Comparison of ENCODE assay signal across 13 cellular contexts in genomic region chr2:230234122-230234722, GRCh38. TPM values are rescaled to one million over a fixed set of nuclear protein-coding genes. Genes with fewer than 3 reads are reported as not detected.
A peak's percentile ranks its signal among the peaks of the same experiment; 100 is the strongest.
DNase-seq lines count a peak whose midpoint lies in the region; ATAC-seq lines count a peak whose summit lies in the region.
"Had no signal": no experiment of that assay in that cellular context is flagged by ENCODE, and none has a peak within 500 bp of the region (broad histone marks: within the 10 kb centered on the region; RNA-seq: fewer than 3 reads in every experiment).

No MANE protein-coding gene starts in this region.

- peaks cover 87% of the 10 kb centered on the region for H3K36me3 Mint-ChIP-seq in activated CD4-positive, alpha-beta T cell treated with anti-CD3 and anti-CD28 coated beads, Interleukin-2, amount 10 ng/mL, durations not matched to agents 24 days and 14 days (ENCODE audit: low read depth)
- peaks cover 95% of the 10 kb centered on the region for H3K36me3 Mint-ChIP-seq in stimulated activated effector memory CD8-positive, alpha-beta T cell treated with anti-CD3 and anti-CD28 coated beads, Interleukin-12 subunit alpha, Interleukin-12 subunit beta, amount 100 ng/mL, for 72 hours

- peak; percentile 85 for ATAC-seq in GM21447 (IDR thresholded peaks at IDR 0.05; ENCODE audit: unreplicated experiment)
- ATAC-seq in HG03520 (IDR thresholded peaks at IDR 0.05; ENCODE audit: unreplicated experiment) = peak; percentile 49
- peak; percentile 64 for ATAC-seq in stimulated activated effector memory CD8-positive, alpha-beta T cell treated with anti-CD3 and anti-CD28 coated beads, Interleukin-12 subunit alpha, Interleukin-12 subunit beta, amount 100 ng/mL, for 72 hours
- ATAC-seq: A549 had no signal

- H3K27ac Mint-ChIP-seq in activated CD4-positive, alpha-beta T cell treated with anti-CD3 and anti-CD28 coated beads, Interleukin-2, amount 10 ng/mL, durations not matched to agents 24 days and 14 days = peak overlapping the region; percentile 97
- peak overlapping the region; percentile 76 for H3K27ac Mint-ChIP-seq in stimulated activated effector memory CD8-positive, alpha-beta T cell treated with anti-CD3 and anti-CD28 coated beads, Interleukin-12 subunit alpha, Interleukin-12 subunit beta, amount 100 ng/mL, for 72 hours

- intact Hi-C loops in activated CD4-positive, alpha-beta T cell treated with anti-CD3 and anti-CD28 coated beads, Interleukin-2, amount 10 ng/mL, durations not matched to agents 24 days and 14 days (cut with micrococcal nuclease) = loop anchor here (1.0 to 2.0 kb wide), 6 partner anchors 9 to 425 kb away; partner anchors contain the start of genes SP110 and SP140

- peaks cover 46% of the 10 kb centered on the region for H3K4me1 Mint-ChIP-seq in activated CD4-positive, alpha-beta T cell treated with anti-CD3 and anti-CD28 coated beads, Interleukin-2, amount 10 ng/mL, durations not matched to agents 24 days and 14 days
- H3K4me1 Mint-ChIP-seq in stimulated activated effector memory CD8-positive, alpha-beta T cell treated with anti-CD3 and anti-CD28 coated beads, Interleukin-12 subunit alpha, Interleukin-12 subunit beta, amount 100 ng/mL, for 72 hours = peaks cover 36% of the 10 kb centered on the region

- DNase-seq in activated CD4-positive, alpha-beta T cell treated with anti-CD3 and anti-CD28 coated beads, Interleukin-2, amount 10 ng/mL, durations not matched to agents 24 days and 14 days = no peak
- DNase-seq in activated CD4-positive, alpha-beta T cell treated with anti-CD3 and anti-CD28 coated beads, Interleukin-2, amount 50 U/mL, for 1 hour = no peak
- DNase-seq in stimulated activated effector memory CD8-positive, alpha-beta T cell treated with anti-CD3 and anti-CD28 coated beads, Interleukin-12 subunit alpha, Interleukin-12 subunit beta, amount 100 ng/mL, for 72 hours (ENCODE audit: low spot score in 2 of 2) = no peak
- no peak for DNase-seq in NCI-H82 treated with DMSO at 0.1 percent for 48 hours (lab: John Stamatoyannopoulos, UW; ENCODE audit: unreplicated experiment)
- DNase-seq in stimulated activated naive CD4-positive, alpha-beta T cell (lab: John Stamatoyannopoulos, UW) = no peak
- no peak for DNase-seq in iPS-NIHi11 (ENCODE audit: low spot score)
- DNase-seq: DMS79, NCI-H1092 treated with DMSO at 0.1 percent for 48 hours, Right ventricle myocardium superior, transverse colon had no signal

- H3K27me3 Mint-ChIP-seq in activated CD4-positive, alpha-beta T cell treated with anti-CD3 and anti-CD28 coated beads, Interleukin-2, amount 10 ng/mL, durations not matched to agents 24 days and 14 days = no peaks in the 10 kb centered on the region

- H3K4me3 Mint-ChIP-seq in activated CD4-positive, alpha-beta T cell treated with anti-CD3 and anti-CD28 coated beads, Interleukin-2, amount 10 ng/mL, durations not matched to agents 24 days and 14 days = peak overlapping the region; percentile 68
- peak overlapping the region; percentile 40 for H3K4me3 Mint-ChIP-seq in stimulated activated effector memory CD8-positive, alpha-beta T cell treated with anti-CD3 and anti-CD28 coated beads, Interleukin-12 subunit alpha, Interleukin-12 subunit beta, amount 100 ng/mL, for 72 hours

- peaks cover 15% of the 10 kb centered on the region for H3K9me3 Mint-ChIP-seq in activated CD4-positive, alpha-beta T cell treated with anti-CD3 and anti-CD28 coated beads, Interleukin-2, amount 10 ng/mL, durations not matched to agents 24 days and 14 days
- peaks cover 5% of the 10 kb centered on the region for H3K9me3 Mint-ChIP-seq in stimulated activated effector memory CD8-positive, alpha-beta T cell treated with anti-CD3 and anti-CD28 coated beads, Interleukin-12 subunit alpha, Interleukin-12 subunit beta, amount 100 ng/mL, for 72 hours

RNA-seq across cellular contexts. Expression of gene SP140, which starts 8.7 kb away (rescaled TPM):
- total RNA-seq in activated CD4-positive, alpha-beta T cell treated with anti-CD3 and anti-CD28 coated beads, Interleukin-2, amount 10 ng/mL, durations not matched to agents 24 days and 14 days = 236 and 241 TPM in 2 replicates

RNA-seq across cellular contexts. Expression of gene SP110, which starts 14.4 kb away (rescaled TPM):
- total RNA-seq in activated CD4-positive, alpha-beta T cell treated with anti-CD3 and anti-CD28 coated beads, Interleukin-2, amount 10 ng/mL, durations not matched to agents 24 days and 14 days = 137 and 148 TPM in 2 replicates
